ENCODE assay signal across 22 cellular contexts in the genomic region with DNA sequence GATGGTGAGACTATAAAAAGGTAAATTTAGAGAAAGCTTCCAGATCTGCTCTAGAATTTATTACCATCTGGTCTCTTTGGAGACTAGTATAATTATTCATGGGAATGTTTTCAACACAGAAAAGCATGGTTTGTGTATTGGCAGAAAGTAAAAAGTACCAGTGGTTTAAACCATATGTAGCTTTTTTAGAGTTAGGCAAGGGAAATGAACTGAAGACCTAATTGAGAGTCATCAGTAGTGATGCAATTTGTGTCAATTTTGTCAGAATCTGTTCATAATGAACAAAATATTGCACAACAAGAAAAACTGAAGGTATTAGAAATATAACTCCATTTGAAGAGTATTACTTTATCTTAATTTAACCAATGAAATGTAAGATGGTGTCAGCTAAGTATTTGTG.
DNase-seq lines count a peak whose midpoint lies in the region; ATAC-seq and TF ChIP-seq lines count a peak whose summit lies in the region.
"Had no signal": no experiment of that assay in that cellular context is flagged by ENCODE, and none has a peak within 500 bp of the region (broad histone marks: within the 10 kb centered on the region; RNA-seq: fewer than 3 reads in every experiment).

No MANE protein-coding gene starts in this region.

- no peak for ATAC-seq in GM19463 (IDR thresholded peaks at IDR 0.05; ENCODE audit: unreplicated experiment)
- ATAC-seq in GM19351 (IDR thresholded peaks at IDR 0.05; ENCODE audit: unreplicated experiment): no peak
- ATAC-seq: activated CD8-positive, alpha-beta memory T cell treated with anti-CD3 and anti-CD28 coated beads, Interleukin-2, amount 10 ng/mL, durations not matched to agents 7 days and 5 days; left colon; mucosa of descending colon had no signal

- TF ChIP-seq CTCF in AG09309 (IDR thresholded peaks at IDR 0.05; ENCODE audit: control insufficient read depth, insufficient read depth, low read depth, low read length, missing control alignments): no peak
- no peak for TF ChIP-seq CTCF in astrocyte of the spinal cord (IDR thresholded peaks at IDR 0.05; ENCODE audit: low read depth, low read length)
- no peak for TF ChIP-seq CTCF in fibroblast of villous mesenchyme (IDR thresholded peaks at IDR 0.05; ENCODE audit: insufficient read depth, low read depth, low read length)

- DNase-seq in AG09309 (ENCODE audit: low read depth): peak; percentile 51
- DNase-seq in GM04503 (ENCODE audit: low read depth): peak; percentile 58
- DNase-seq in astrocyte of the spinal cord (ENCODE audit: low read depth, low spot score): peak; percentile 32
- peak; percentile 16 for DNase-seq in fibroblast of villous mesenchyme (ENCODE audit: low read depth)
- DNase-seq in GDM1 (lab: John Stamatoyannopoulos, UW): no peak
- no peak for DNase-seq in SKM-1 treated with dmso at 0.1 percent for 144 hours (lab: John Stamatoyannopoulos, UW; ENCODE audit: unreplicated experiment)
- DNase-seq: ACHN; activated CD4-positive, alpha-beta T cell treated with anti-CD3 and anti-CD28 coated beads for 4 hours; activated CD8-positive, alpha-beta memory T cell treated with anti-CD3 and anti-CD28 coated beads, Interleukin-2, amount 10 ng/mL, durations not matched to agents 7 days and 5 days; activated effector memory CD4-positive, alpha-beta T cell treated with Interleukin-2 at 50 U/mL for 16 hours; adrenal gland; effector memory CD4-positive, alpha-beta T cell; left colon; mucosa of descending colon; NCI-H1436 treated with DMSO at 0.1 percent for 48 hours; NCI-H774; Peyer's patch; stimulated activated naive CD4-positive, alpha-beta T cell treated with Interleukin-2 at 50 U/mL for 16 hours; transverse colon had no signal

- H3K4me3 ChIP-seq in AG09309 (ENCODE audit: control insufficient read depth, low read depth, low read length) (no peak overlapping the region), astrocyte of the spinal cord (ENCODE audit: low read depth, low read length) (no peak overlapping the region), fibroblast of villous mesenchyme (ENCODE audit: low read depth, low read length) (no peak overlapping the region)
- H3K4me3 ChIP-seq: adrenal gland, mucosa of descending colon, Peyer's patch, right atrium auricular region, transverse colon had no signal

- in situ Hi-C loops in astrocyte of the spinal cord (cut with HindIII; ENCODE audit: low sequenced_read_pairs): no loop called here

Comparison
In these comparisons a context has a peak if more than half of its experiments do, and no peak if none do; other contexts are left out.
1. DNase-seq: peak in AG09309 (single experiment), GM04503 (single experiment), astrocyte of the spinal cord (single experiment) and fibroblast of villous mesenchyme (single experiment); none in GDM1 (single experiment) and SKM-1 treated with dmso at 0.1 percent for 144 hours (single experiment).